ENCODE assay signal across 9 cellular contexts in the genomic region with DNA sequence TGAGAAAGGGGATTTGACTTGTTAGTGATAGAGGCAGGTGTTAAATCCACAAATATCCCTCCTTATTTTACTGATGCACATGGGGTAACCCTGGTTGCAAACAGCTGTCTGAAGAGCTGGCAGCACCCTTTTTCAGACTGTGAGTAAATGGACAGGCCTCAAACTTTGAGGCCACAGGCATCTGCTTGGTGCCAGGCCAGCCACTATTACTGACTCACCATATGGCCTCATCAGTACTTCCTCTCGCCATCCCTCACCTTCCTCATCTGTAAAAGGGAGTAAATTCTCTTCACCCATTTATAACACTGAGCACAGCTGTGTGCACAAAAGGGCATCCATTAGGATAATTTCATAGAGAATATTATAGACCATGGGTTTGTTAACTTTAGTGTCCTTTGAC. TPM values are rescaled to one million over a fixed set of nuclear protein-coding genes. Genes with fewer than 3 reads are reported as not detected.
A peak's percentile ranks its signal among the peaks of the same experiment; 100 is the strongest.
DNase-seq lines count a peak whose midpoint lies in the region; ATAC-seq and TF ChIP-seq lines count a peak whose summit lies in the region.
"Had no signal": no experiment of that assay in that cellular context is flagged by ENCODE, and none has a peak within 500 bp of the region (broad histone marks: within the 10 kb centered on the region; RNA-seq: fewer than 3 reads in every experiment).

No MANE protein-coding gene starts in this region.

- TF ChIP-seq RAD21 in HCT116 (IDR thresholded peaks at IDR 0.05; ENCODE audit: low read depth) = peak; percentile 10; the same call in 1 of the 2 replicates

- ATAC-seq in HCT116 (no peak), RWPE2 (ENCODE audit: low read depth) (peak; percentile 76), HG03108 (IDR thresholded peaks at IDR 0.05; ENCODE audit: unreplicated experiment) (no peak), HG02840 (IDR thresholded peaks at IDR 0.05; ENCODE audit: low FRiP score, unreplicated experiment) (no peak)

- POLR2A ChIA-PET in HCT116 (lab: Charles Lee) = no interaction called here

- TF ChIP-seq CTCF in HCT116 (IDR thresholded peaks at IDR 0.05 in 2 of 3, conservative IDR thresholded peaks at IDR 0.05 in 1 of 3; ENCODE audit: borderline replicate concordance in 1 of 3, insufficient read depth in 1 of 3, low read depth in 2 of 3, low read length in 2 of 3) = no peak
- no peak for TF ChIP-seq CTCF in RWPE2 (IDR thresholded peaks at IDR 0.05; ENCODE audit: poor library complexity, severe bottlenecking)
- no peak for TF ChIP-seq CTCF in smooth muscle cell (IDR thresholded peaks at IDR 0.05; ENCODE audit: borderline replicate concordance, insufficient read depth, poor library complexity, severe bottlenecking)

- RAD21 ChIA-PET in HCT116 (lab: Charles Lee; ENCODE audit: low non-redundant PET in 1 of 2, low total read pairs in 2 of 2, uncharacterized antibody in 2 of 2, unreplicated experiment in 2 of 2) = no interaction called here

- H3K79me2 ChIP-seq in HCT116 (ENCODE audit: insufficient read depth, low read length) = no peaks in the 10 kb centered on the region
- H3K79me2 ChIP-seq in smooth muscle cell (ENCODE audit: low read depth) = no peaks in the 10 kb centered on the region

- no peaks in the 10 kb centered on the region for H3K9me2 ChIP-seq in HCT116 (ENCODE audit: insufficient read depth)

- H3K4me3 ChIP-seq in HCT116 (replicated peaks in 1 of 2; ENCODE audit: low read depth in 1 of 2, low read length in 2 of 2) (no peak overlapping the region), RWPE2 (ENCODE audit: severe bottlenecking) (no peak overlapping the region), smooth muscle cell (no peak overlapping the region)

- BruUV-seq in HCT116 (replicated peaks; lab: Mats Ljungman, UMichigan) = no TSS peak

- H4K20me1 ChIP-seq in HCT116 (ENCODE audit: insufficient read depth) = no peaks in the 10 kb centered on the region
- H4K20me1 ChIP-seq in smooth muscle cell (ENCODE audit: low read depth) = no peaks in the 10 kb centered on the region

- CTCF ChIA-PET in HCT116 (lab: Charles Lee) = no interaction called here

- H3K4me2 ChIP-seq in HCT116 (ENCODE audit: low read length) (peak overlapping the region; percentile 0; the same call in 1 of the 2 replicates), smooth muscle cell (peak overlapping the region; percentile 33)

- 25% methylated on average over 1 of the region's 1 CpG for WGBS in smooth muscle cell (ENCODE audit: low lambda C conversion rate)

- TF ChIP-seq POLR2A in HCT116 (IDR thresholded peaks at IDR 0.05; ENCODE audit: borderline replicate concordance, extremely low read depth, insufficient read depth, insufficient read length) = no peak

- DNase-seq in HCT116 (ENCODE audit: low read depth, low spot score) = no peak
- DNase-seq in RWPE2 (ENCODE audit: low spot score) = peak; percentile 85
- DNase-seq in fibroblast of gingiva (ENCODE audit: low read depth) = peak; percentile 84
- DNase-seq in smooth muscle cell (lab: John Stamatoyannopoulos, UW; ENCODE audit: unreplicated experiment) = no peak
- no peak for DNase-seq in NCI-H446 (lab: John Stamatoyannopoulos, UW)
- DNase-seq in DMS79 treated with DMSO at 0.1 percent for 48 hours (lab: John Stamatoyannopoulos, UW) = no peak
- DNase-seq: activated CD8-positive, alpha-beta T cell treated with anti-CD3 and anti-CD28 coated beads for 36 hours had no signal

- H3K9me3 ChIP-seq in HCT116 (ENCODE audit: control insufficient read depth in 1 of 2, insufficient read depth in 1 of 2, low read depth in 1 of 2, low read length in 2 of 2) (no peaks in the 10 kb centered on the region), RWPE2 (ENCODE audit: severe bottlenecking) (no peaks in the 10 kb centered on the region), smooth muscle cell (replicated peaks; ENCODE audit: low read depth) (no peaks in the 10 kb centered on the region)

- no peak overlapping the region for H2AFZ ChIP-seq in HCT116 (ENCODE audit: low read depth, low read length, poor library complexity, severe bottlenecking)
- no peak overlapping the region for H2AFZ ChIP-seq in smooth muscle cell (ENCODE audit: low read depth)

- intact Hi-C loops in HCT116 (cut with micrococcal nuclease) = no loop called here

- no peak overlapping the region for H3K27ac ChIP-seq in HCT116 (ENCODE audit: low read depth, low read length)
- peak overlapping the region; percentile 100 for H3K27ac ChIP-seq in RWPE2 (ENCODE audit: poor library complexity, severe bottlenecking)
- peak overlapping the region; percentile 99 for H3K27ac ChIP-seq in smooth muscle cell (ENCODE audit: low read depth)

- H3K36me3 ChIP-seq in HCT116 (ENCODE audit: control insufficient read depth in 1 of 2, insufficient read depth in 2 of 2, low read length in 2 of 2) (no peaks in the 10 kb centered on the region), RWPE2 (ENCODE audit: low read depth) (no peaks in the 10 kb centered on the region), smooth muscle cell (ENCODE audit: low read depth) (no peaks in the 10 kb centered on the region)

- H3K27me3 ChIP-seq in HCT116 (ENCODE audit: insufficient read depth, low read length) (no peaks in the 10 kb centered on the region), RWPE2 (ENCODE audit: insufficient read depth, poor library complexity, severe bottlenecking) (no peaks in the 10 kb centered on the region), smooth muscle cell (ENCODE audit: low read depth) (no peaks in the 10 kb centered on the region)

- peaks cover 12% of the 10 kb centered on the region for H3F3A ChIP-seq in smooth muscle cell (ENCODE audit: low read depth)

- H3K4me1 ChIP-seq in HCT116 (ENCODE audit: control insufficient read depth in 1 of 2, insufficient read depth in 2 of 2, low read length in 2 of 2) (peaks cover 0 to 36% of the 10 kb centered on the region in 2 experiments; a peak in 2 of 4 replicates), RWPE2 (ENCODE audit: insufficient read depth, poor library complexity, severe bottlenecking) (peaks cover 37% of the 10 kb centered on the region), smooth muscle cell (ENCODE audit: low read depth) (no peaks in the 10 kb centered on the region)

- H3K9ac ChIP-seq in HCT116 (ENCODE audit: low read length) (no peak overlapping the region), smooth muscle cell (ENCODE audit: low read depth) (peak overlapping the region; percentile 87)

TF ChIP-seq in HCT116, 20 proteins besides CTCF, POLR2A, EP300 and RAD21:
- TF ChIP-seq SP1 (IDR thresholded peaks at IDR 0.05; ENCODE audit: low read depth) (no peak), POLR2AphosphoS5 (IDR thresholded peaks at IDR 0.05; ENCODE audit: low read depth, low read length) (no peak), CBX3 (IDR thresholded peaks at IDR 0.05; ENCODE audit: low read depth) (no peak), TCF7L2 (IDR thresholded peaks at IDR 0.05; ENCODE audit: borderline replicate concordance, extremely low read depth, insufficient read depth, insufficient read length) (no peak)
- TF ChIP-seq, protein P1, sequence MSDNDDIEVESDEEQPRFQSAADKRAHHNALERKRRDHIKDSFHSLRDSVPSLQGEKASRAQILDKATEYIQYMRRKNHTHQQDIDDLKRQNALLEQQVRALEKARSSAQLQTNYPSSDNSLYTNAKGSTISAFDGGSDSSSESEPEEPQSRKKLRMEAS (IDR thresholded peaks at IDR 0.05) = peak; percentile 49
- TF ChIP-seq, protein P2, sequence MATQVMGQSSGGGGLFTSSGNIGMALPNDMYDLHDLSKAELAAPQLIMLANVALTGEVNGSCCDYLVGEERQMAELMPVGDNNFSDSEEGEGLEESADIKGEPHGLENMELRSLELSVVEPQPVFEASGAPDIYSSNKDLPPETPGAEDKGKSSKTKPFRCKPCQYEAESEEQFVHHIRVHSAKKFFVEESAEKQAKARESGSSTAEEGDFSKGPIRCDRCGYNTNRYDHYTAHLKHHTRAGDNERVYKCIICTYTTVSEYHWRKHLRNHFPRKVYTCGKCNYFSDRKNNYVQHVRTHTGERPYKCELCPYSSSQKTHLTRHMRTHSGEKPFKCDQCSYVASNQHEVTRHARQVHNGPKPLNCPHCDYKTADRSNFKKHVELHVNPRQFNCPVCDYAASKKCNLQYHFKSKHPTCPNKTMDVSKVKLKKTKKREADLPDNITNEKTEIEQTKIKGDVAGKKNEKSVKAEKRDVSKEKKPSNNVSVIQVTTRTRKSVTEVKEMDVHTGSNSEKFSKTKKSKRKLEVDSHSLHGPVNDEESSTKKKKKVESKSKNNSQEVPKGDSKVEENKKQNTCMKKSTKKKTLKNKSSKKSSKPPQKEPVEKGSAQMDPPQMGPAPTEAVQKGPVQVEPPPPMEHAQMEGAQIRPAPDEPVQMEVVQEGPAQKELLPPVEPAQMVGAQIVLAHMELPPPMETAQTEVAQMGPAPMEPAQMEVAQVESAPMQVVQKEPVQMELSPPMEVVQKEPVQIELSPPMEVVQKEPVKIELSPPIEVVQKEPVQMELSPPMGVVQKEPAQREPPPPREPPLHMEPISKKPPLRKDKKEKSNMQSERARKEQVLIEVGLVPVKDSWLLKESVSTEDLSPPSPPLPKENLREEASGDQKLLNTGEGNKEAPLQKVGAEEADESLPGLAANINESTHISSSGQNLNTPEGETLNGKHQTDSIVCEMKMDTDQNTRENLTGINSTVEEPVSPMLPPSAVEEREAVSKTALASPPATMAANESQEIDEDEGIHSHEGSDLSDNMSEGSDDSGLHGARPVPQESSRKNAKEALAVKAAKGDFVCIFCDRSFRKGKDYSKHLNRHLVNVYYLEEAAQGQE (IDR thresholded peaks at IDR 0.05; ENCODE audit: low read depth) = no peak

RNA-seq across cellular contexts. Expression of a gene that starts 11.9 kb away (rescaled TPM):
- total RNA-seq in HCT116 (2021; ENCODE audit: unreplicated experiment) (46.0 TPM), smooth muscle cell (45.7 and 51.4 TPM in 2 replicates)
- polyA plus RNA-seq in HCT116 (2012) = 58.7 and 63.9 TPM in 2 replicates
- polyA plus RNA-seq in smooth muscle cell = 64.4 and 73.7 TPM in 2 replicates

Comparison
In these comparisons a context has a peak if more than half of its experiments do, and no peak if none do; other contexts are left out.
1. DNase-seq: peak in RWPE2 (single experiment) and fibroblast of gingiva (single experiment); none in HCT116 (single experiment), smooth muscle cell (single experiment), NCI-H446 (0 of 2) and DMS79 treated with DMSO at 0.1 percent for 48 hours (single experiment).